ENCODE assay signal across 8 cellular contexts in genomic region chr7:36084485-36085091, GRCh38.
A peak's percentile ranks its signal among the peaks of the same experiment; 100 is the strongest.
DNase-seq lines count a peak whose midpoint lies in the region; ATAC-seq and TF ChIP-seq lines count a peak whose summit lies in the region.

No MANE protein-coding gene starts in this region.

- ATAC-seq in HG03159 (IDR thresholded peaks at IDR 0.05; ENCODE audit: unreplicated experiment) (no peak), natural killer cell (no peak)

- H3K4me1 Mint-ChIP-seq in natural killer cell, result no peaks in the 10 kb centered on the region

- H3K27ac Mint-ChIP-seq in natural killer cell, result no peak overlapping the region

- intact Hi-C loops in natural killer cell (cut with micrococcal nuclease), result no loop called here

- TF ChIP-seq CTCF in natural killer cell (IDR thresholded peaks at IDR 0.05), result no peak

- H3K36me3 Mint-ChIP-seq in natural killer cell, result no peaks in the 10 kb centered on the region

- no peaks in the 10 kb centered on the region for H3K9me3 Mint-ChIP-seq in natural killer cell

- DNase-seq in HuH-7.5 (ENCODE audit: low spot score) (peak; percentile 66), SW480 (ENCODE audit: low spot score) (peak; percentile 75), hepatic stellate cell (ENCODE audit: low spot score) (peak; percentile 29), superior temporal gyrus (ENCODE audit: extremely low spot score) (peak; percentile 23), RKO (ENCODE audit: low spot score) (no peak), natural killer cell (no peak)
- no peak for DNase-seq in activated CD4-positive, CD25-positive, alpha-beta regulatory T cell (lab: John Stamatoyannopoulos, UW)

- peaks cover 0 to 3% of the 10 kb centered on the region in 2 donors for H3K27me3 Mint-ChIP-seq in natural killer cell (ENCODE audit: low read depth in 2 of 2)

- no peak overlapping the region for H3K4me3 Mint-ChIP-seq in natural killer cell

Comparison
In these comparisons a context has a peak if more than half of its experiments do, and no peak if none do; other contexts are left out.
1. DNase-seq: peak in HuH-7.5 (single experiment), SW480 (single experiment), hepatic stellate cell (single experiment) and superior temporal gyrus (single experiment); none in RKO (single experiment), activated CD4-positive, CD25-positive, alpha-beta regulatory T cell (0 of 4) and natural killer cell (single experiment).